Comparison of ENCODE assay signal across 24 cellular contexts in genomic region chr13:34842466-34842865, GRCh38.
A peak's percentile ranks its signal among the peaks of the same experiment; 100 is the strongest.
DNase-seq lines count a peak whose midpoint lies in the region; ATAC-seq and TF ChIP-seq lines count a peak whose summit lies in the region.
"Had no signal": no experiment of that assay in that cellular context is flagged by ENCODE, and none has a peak within 500 bp of the region (broad histone marks: within the 10 kb centered on the region; RNA-seq: fewer than 3 reads in every experiment).

No MANE protein-coding gene starts in this region.

- H3K27me3 Mint-ChIP-seq in GM23338 (ENCODE audit: insufficient read depth, low read depth, poor library complexity) = no peaks in the 10 kb centered on the region
- H3K27me3 Mint-ChIP-seq in stimulated activated memory B cell treated with anti-CD40 and anti-IgM and Interleukin-4, amounts not matched to agents 10 μg/mL and 1 μg/mL and 100 μg/mL, for 72 hours = peaks cover 7% of the 10 kb centered on the region
- H3K27me3 Mint-ChIP-seq in stimulated activated naive CD8-positive, alpha-beta T cell treated with anti-CD3 and anti-CD28 coated beads, Interleukin-15, amount 100 ng/mL, for 72 hours = peaks cover 18% of the 10 kb centered on the region

- H3K79me2 ChIP-seq in GM23338 (replicated peaks; ENCODE audit: insufficient read depth) (no peaks in the 10 kb centered on the region), MM.1S (ENCODE audit: low read length) (no peaks in the 10 kb centered on the region)

- no peak overlapping the region for H3K9ac ChIP-seq in MM.1S (ENCODE audit: low read length)

- H3K4me2 ChIP-seq in GM23338 (no peak overlapping the region), MM.1S (ENCODE audit: low read depth, low read length) (no peak overlapping the region)

- no peaks in the 10 kb centered on the region for H3K36me3 Mint-ChIP-seq in GM23338 (ENCODE audit: low read depth)
- no peaks in the 10 kb centered on the region for H3K36me3 Mint-ChIP-seq in stimulated activated memory B cell treated with anti-CD40 and anti-IgM and Interleukin-4, amounts not matched to agents 10 μg/mL and 1 μg/mL and 100 μg/mL, for 72 hours
- H3K36me3 Mint-ChIP-seq: WTC11 had no signal

- H3K9me2 ChIP-seq in GM23338 (ENCODE audit: insufficient read depth) = 0 out of 2 replicates have a peak, but pooled peaks cover 4% of the 10 kb centered on the region
- H3K9me2 ChIP-seq in MM.1S (replicated peaks; ENCODE audit: insufficient read depth, low read length) = no peaks in the 10 kb centered on the region

- DNase-seq in GM23338 (ENCODE audit: low spot score) (no peak), MM.1S (peak; percentile 40), GM10266 (ENCODE audit: extremely low spot score) (no peak), NCI-H446 (lab: John Stamatoyannopoulos, UW) (no peak)
- DNase-seq in stimulated activated naive CD8-positive, alpha-beta T cell treated with anti-CD3 and anti-CD28 coated beads, Interleukin-15, amount 100 ng/mL, for 72 hours = no peak
- DNase-seq: activated CD4-positive, alpha-beta T cell treated with anti-CD3 and anti-CD28 coated beads, Interleukin-2, amount 50 U/mL, for 4 hours; activated gamma-delta T cell treated with Interleukin-2 at 50 U/mL for 16 hours; activated T-cell treated with anti-CD3 and anti-CD28 coated beads for 4 hours; AML-193; endodermal cell; kidney; lower lobe of right lung; NCI-H1436; NCI-H748 treated with DMSO at 0.1 percent for 48 hours; psoas muscle; small intestine; stimulated activated CD4-positive, alpha-beta T cell treated with anti-CD3 and anti-CD28 coated beads, Interleukin-2, amount 100 ng/mL, for 48 hours; stomach; transverse colon had no signal

- H4K20me1 ChIP-seq in GM23338 (replicated peaks; ENCODE audit: insufficient read depth) (no peaks in the 10 kb centered on the region), MM.1S (ENCODE audit: insufficient read depth, low read length) (no peaks in the 10 kb centered on the region)

- H3K4me1 ChIP-seq in GM23338 (ENCODE audit: insufficient read depth) = no peaks in the 10 kb centered on the region
- no peaks in the 10 kb centered on the region for H3K4me1 ChIP-seq in MM.1S (ENCODE audit: low read length)
- H3K4me1 ChIP-seq: lower lobe of right lung, psoas muscle, stomach, transverse colon had no signal

- no peaks in the 10 kb centered on the region for H3K9me3 Mint-ChIP-seq in GM23338
- peaks cover 6% of the 10 kb centered on the region for H3K9me3 Mint-ChIP-seq in stimulated activated memory B cell treated with anti-CD40 and anti-IgM and Interleukin-4, amounts not matched to agents 10 μg/mL and 1 μg/mL and 100 μg/mL, for 72 hours
- no peaks in the 10 kb centered on the region for H3K9me3 Mint-ChIP-seq in stimulated activated naive CD8-positive, alpha-beta T cell treated with anti-CD3 and anti-CD28 coated beads, Interleukin-15, amount 100 ng/mL, for 72 hours
- H3K9me3 Mint-ChIP-seq: endodermal cell, WTC11 had no signal

- TF ChIP-seq CTCF in GM23338 (conservative IDR thresholded peaks at IDR 0.05; ENCODE audit: low read depth in 2 of 2) (no peak), MM.1S (IDR thresholded peaks at IDR 0.05; ENCODE audit: low read length) (no peak), GM10266 (IDR thresholded peaks at IDR 0.05; ENCODE audit: control insufficient read depth, insufficient read depth, low read depth, missing control alignments) (no peak)

- H3K27me3 ChIP-seq in GM23338 (ENCODE audit: insufficient read depth) (no peaks in the 10 kb centered on the region), MM.1S (replicated peaks; ENCODE audit: insufficient read depth, low read length) (no peaks in the 10 kb centered on the region)
- H3K27me3 ChIP-seq: stomach, transverse colon had no signal

- no peaks in the 10 kb centered on the region for H3K9me3 ChIP-seq in MM.1S (replicated peaks; ENCODE audit: insufficient read depth, low read length)
- H3K9me3 ChIP-seq: lower lobe of right lung, psoas muscle, stomach, transverse colon had no signal

- ATAC-seq in GM18870 (IDR thresholded peaks at IDR 0.05; ENCODE audit: unreplicated experiment) (peak; percentile 89), GM23338 (no peak)
- peak; percentile 67 for ATAC-seq in stimulated activated memory B cell treated with anti-CD40 and anti-IgM and Interleukin-4, amounts not matched to agents 10 μg/mL and 1 μg/mL and 100 μg/mL, for 72 hours
- ATAC-seq in stimulated activated naive CD8-positive, alpha-beta T cell treated with anti-CD3 and anti-CD28 coated beads, Interleukin-15, amount 100 ng/mL, for 72 hours = no peak
- ATAC-seq: lower lobe of right lung, Panc1, psoas muscle, WTC11 had no signal

- H2AFZ ChIP-seq in GM23338 = peak overlapping the region; percentile 35; the same call in 1 of the 2 replicates
- no peak overlapping the region for H2AFZ ChIP-seq in MM.1S (ENCODE audit: low read length)

- no peak overlapping the region for H3K4me3 ChIP-seq in GM23338
- no peak overlapping the region for H3K4me3 ChIP-seq in MM.1S (ENCODE audit: low read length)
- H3K4me3 ChIP-seq: coronary artery, lower lobe of right lung, psoas muscle, stomach, transverse colon had no signal

- H3K27ac ChIP-seq in GM23338 (ENCODE audit: low read depth) (no peak overlapping the region), MM.1S (ENCODE audit: low read length) (no peak overlapping the region)
- H3K27ac ChIP-seq: coronary artery, lower lobe of right lung, psoas muscle, stomach, transverse colon had no signal

- H3K4me1 Mint-ChIP-seq in GM23338 = peaks cover 2% of the 10 kb centered on the region; the same call in 2 of the 3 replicates
- no peaks in the 10 kb centered on the region for H3K4me1 Mint-ChIP-seq in stimulated activated memory B cell treated with anti-CD40 and anti-IgM and Interleukin-4, amounts not matched to agents 10 μg/mL and 1 μg/mL and 100 μg/mL, for 72 hours
- no peaks in the 10 kb centered on the region for H3K4me1 Mint-ChIP-seq in stimulated activated naive CD8-positive, alpha-beta T cell treated with anti-CD3 and anti-CD28 coated beads, Interleukin-15, amount 100 ng/mL, for 72 hours

- no peaks in the 10 kb centered on the region for H3K36me3 ChIP-seq in GM23338 (ENCODE audit: insufficient read depth)
- H3K36me3 ChIP-seq in MM.1S (replicated peaks; ENCODE audit: insufficient read depth, low read length) = no peaks in the 10 kb centered on the region
- H3K36me3 ChIP-seq: lower lobe of right lung, stomach, transverse colon had no signal

- no peak overlapping the region for H3K27ac Mint-ChIP-seq in GM23338
- no peak overlapping the region for H3K27ac Mint-ChIP-seq in stimulated activated memory B cell treated with anti-CD40 and anti-IgM and Interleukin-4, amounts not matched to agents 10 μg/mL and 1 μg/mL and 100 μg/mL, for 72 hours
- H3K27ac Mint-ChIP-seq in stimulated activated naive CD8-positive, alpha-beta T cell treated with anti-CD3 and anti-CD28 coated beads, Interleukin-15, amount 100 ng/mL, for 72 hours = no peak overlapping the region
- H3K27ac Mint-ChIP-seq: endodermal cell, WTC11 had no signal

- H3F3A ChIP-seq in GM23338 (replicated peaks; ENCODE audit: low read depth) (no peaks in the 10 kb centered on the region), MM.1S (ENCODE audit: insufficient read depth, low read length) (no peaks in the 10 kb centered on the region)

- no peak overlapping the region for H3K4me3 Mint-ChIP-seq in GM23338
- H3K4me3 Mint-ChIP-seq in stimulated activated memory B cell treated with anti-CD40 and anti-IgM and Interleukin-4, amounts not matched to agents 10 μg/mL and 1 μg/mL and 100 μg/mL, for 72 hours = no peak overlapping the region
- no peak overlapping the region for H3K4me3 Mint-ChIP-seq in stimulated activated naive CD8-positive, alpha-beta T cell treated with anti-CD3 and anti-CD28 coated beads, Interleukin-15, amount 100 ng/mL, for 72 hours
- H3K4me3 Mint-ChIP-seq: endodermal cell, WTC11 had no signal

TF ChIP-seq in GM23338, 12 proteins besides CTCF, POLR2A, EP300 and RAD21:
- no peak for TF ChIP-seq CREB1 (CRISPR knock-in tag; IDR thresholded peaks at IDR 0.05; ENCODE audit: low read depth)
- TF ChIP-seq EZH2 (IDR thresholded peaks at IDR 0.05; ENCODE audit: low read depth, unreplicated experiment) = no peak

Comparison
In these comparisons a context has a peak if more than half of its experiments do, and no peak if none do; other contexts are left out.
1. ATAC-seq: peak in GM18870 (single experiment) and stimulated activated memory B cell treated with anti-CD40 and anti-IgM and Interleukin-4, amounts not matched to agents 10 μg/mL and 1 μg/mL and 100 μg/mL, for 72 hours (single experiment); none in GM23338 (single experiment) and stimulated activated naive CD8-positive, alpha-beta T cell treated with anti-CD3 and anti-CD28 coated beads, Interleukin-15, amount 100 ng/mL, for 72 hours (single experiment).